ENCODE assay signal across 8 cellular contexts in the genomic region with DNA sequence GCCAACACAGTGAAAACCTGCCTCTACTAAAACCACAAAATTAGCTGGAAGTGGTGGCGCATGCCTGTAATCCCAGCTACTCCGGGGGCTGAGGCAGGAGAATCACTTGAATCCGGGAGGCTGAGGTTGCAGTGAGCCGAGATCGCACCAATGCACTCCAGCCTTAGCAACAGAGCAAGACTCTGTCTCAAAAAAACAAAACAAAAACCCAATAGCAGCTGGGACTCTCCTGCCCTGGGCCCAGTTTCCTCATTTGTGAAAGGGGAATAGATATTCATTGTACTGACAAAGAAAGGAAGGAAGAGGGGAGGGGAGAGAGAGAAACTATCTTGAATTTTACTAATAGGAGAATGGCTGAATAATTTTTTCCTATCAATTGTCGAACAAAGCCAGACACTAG. TPM values are rescaled to one million over a fixed set of nuclear protein-coding genes. Genes with fewer than 3 reads are reported as not detected.
A peak's percentile ranks its signal among the peaks of the same experiment; 100 is the strongest.
DNase-seq lines count a peak whose midpoint lies in the region; ATAC-seq and TF ChIP-seq lines count a peak whose summit lies in the region.
"Not testable (repeated sequence)": the region's sequence is repeated elsewhere in the genome, so short reads cannot be mapped to it uniquely, and the experiment has no call there.

No MANE protein-coding gene starts in this region.

- TF ChIP-seq POLR2A in spleen (IDR thresholded peaks at IDR 0.05), result not testable (repeated sequence)

- ATAC-seq in activated B cell treated with CpG ODN at 0.5 μM for 24 hours (ENCODE audit: low read depth), result not testable (repeated sequence)
- peak; percentile 3 for ATAC-seq in left lung

- H3K9ac ChIP-seq in HUES64 (ENCODE audit: low read depth, low read length), result 0 out of 2 replicates have a peak overlapping the region, but pooled peaks have one; percentile 23
- not testable (repeated sequence) for H3K9ac ChIP-seq in OCI-LY1 (ENCODE audit: low read length); endodermal cell (ENCODE audit: extremely low read depth, low read length, poor library complexity, severe bottlenecking)

- peak; percentile 35 for DNase-seq in Ammon's horn (ENCODE audit: low spot score)
- not testable (repeated sequence) for DNase-seq in activated B cell treated with CpG ODN at 0.5 μM for 24 hours, endodermal cell, left lung, nephron progenitor cell, spleen

- H3K9me3 Mint-ChIP-seq in activated B cell treated with CpG ODN at 0.5 μM for 24 hours, endodermal cell, nephron progenitor cell: not testable (repeated sequence)

- TF ChIP-seq CTCF in OCI-LY1 (IDR thresholded peaks at IDR 0.05; ENCODE audit: low read length); activated B cell treated with CpG ODN at 0.5 μM for 24 hours (IDR thresholded peaks at IDR 0.05); endodermal cell (conservative IDR thresholded peaks at IDR 0.05); left lung (IDR thresholded peaks at IDR 0.05); nephron progenitor cell (IDR thresholded peaks at IDR 0.05); spleen (IDR thresholded peaks at IDR 0.05 in 8 of 11, conservative IDR thresholded peaks at IDR 0.05 in 3 of 11): not testable (repeated sequence)

- peaks cover 67% of the 10 kb centered on the region for H3K4me1 Mint-ChIP-seq in activated B cell treated with CpG ODN at 0.5 μM for 24 hours
- H3K4me1 Mint-ChIP-seq in endodermal cell, result peaks cover 16% of the 10 kb centered on the region
- H3K4me1 Mint-ChIP-seq in nephron progenitor cell, result peaks cover 61% of the 10 kb centered on the region

- H4K20me1 ChIP-seq in OCI-LY1 (ENCODE audit: insufficient read depth, low read length), result not testable (repeated sequence)

- 85% methylated on average over 6 of the region's 6 CpGs for WGBS in HUES64
- WGBS in endodermal cell (ENCODE audit: insufficient coverage in 1 of 2, insufficient read length in 1 of 2), 2 experiments, result 82 to 90% methylated on average over 5 to 6 of the region's 6 CpGs
- WGBS in spleen, 5 donors, result 37 to 50% (median 44%) methylated on average over 6 of the region's 6 CpGs

- H3K27ac Mint-ChIP-seq in activated B cell treated with CpG ODN at 0.5 μM for 24 hours, result peak overlapping the region; percentile 86
- not testable (repeated sequence) for H3K27ac Mint-ChIP-seq in endodermal cell
- peak overlapping the region; percentile 83 for H3K27ac Mint-ChIP-seq in nephron progenitor cell

- not testable (repeated sequence) for H3K4me3 ChIP-seq in HUES64 (ENCODE audit: low read length); OCI-LY1 (ENCODE audit: low read depth, low read length, poor library complexity, severe bottlenecking); endodermal cell (ENCODE audit: low read length); left lung; spleen

- H3K4me2 ChIP-seq in OCI-LY1 (ENCODE audit: low read length), result peak overlapping the region; percentile 44

- peaks cover 13% of the 10 kb centered on the region for H3K36me3 ChIP-seq in HUES64 (ENCODE audit: insufficient read depth, low read length)
- H3K36me3 ChIP-seq in OCI-LY1 (ENCODE audit: insufficient read depth, low read length); endodermal cell (ENCODE audit: control insufficient read depth, insufficient read depth, low read length): not testable (repeated sequence)
- peaks cover 0 to 32% of the 10 kb centered on the region in 2 donors for H3K36me3 ChIP-seq in left lung
- peaks cover 0 to 30% (median 0%) of the 10 kb centered on the region in 6 donors for H3K36me3 ChIP-seq in spleen

- H3F3A ChIP-seq in OCI-LY1 (ENCODE audit: insufficient read depth, low read length), result not testable (repeated sequence)

- H3K27me3 Mint-ChIP-seq in activated B cell treated with CpG ODN at 0.5 μM for 24 hours; endodermal cell (ENCODE audit: insufficient read depth); nephron progenitor cell (ENCODE audit: low read depth, poor library complexity): not testable (repeated sequence)

- peaks cover 25% of the 10 kb centered on the region for H3K36me3 Mint-ChIP-seq in activated B cell treated with CpG ODN at 0.5 μM for 24 hours (ENCODE audit: low read depth)
- H3K36me3 Mint-ChIP-seq in endodermal cell (ENCODE audit: low read depth), result peaks cover 17% of the 10 kb centered on the region
- H3K36me3 Mint-ChIP-seq in nephron progenitor cell (ENCODE audit: low read depth), result not testable (repeated sequence)

- peak overlapping the region; percentile 8; the same call in 1 of the 2 replicates for H3K27ac ChIP-seq in HUES64 (ENCODE audit: low read depth, low read length)
- H3K27ac ChIP-seq in OCI-LY1 (ENCODE audit: low read depth, low read length, poor library complexity, severe bottlenecking), result peak overlapping the region; percentile 96
- peak overlapping the region; percentile 44 for H3K27ac ChIP-seq in endodermal cell (ENCODE audit: low read depth, low read length)
- peak overlapping the region; percentile 68 to 76 for H3K27ac ChIP-seq in left lung
- peak overlapping the region in 7 of 8 donors; percentile 12 to 79 (median 50) for H3K27ac ChIP-seq in spleen

- H3K27me3 ChIP-seq in HUES64 (ENCODE audit: insufficient read depth, low read length); OCI-LY1 (ENCODE audit: insufficient read depth, low read length); endodermal cell (ENCODE audit: control insufficient read depth, insufficient read depth, low read length, poor library complexity, severe bottlenecking); left lung; spleen (replicated peaks in 1 of 7): not testable (repeated sequence)

- H3K4me1 ChIP-seq in HUES64 (ENCODE audit: insufficient read depth, low read length) (peaks cover 20% of the 10 kb centered on the region), OCI-LY1 (ENCODE audit: insufficient read depth, low read length, severe bottlenecking) (peaks cover 57% of the 10 kb centered on the region), left lung (peaks cover 7 to 34% of the 10 kb centered on the region in 2 donors), spleen (peaks cover 12 to 82% (median 49%) of the 10 kb centered on the region in 6 donors)
- not testable (repeated sequence) for H3K4me1 ChIP-seq in endodermal cell (ENCODE audit: control insufficient read depth, insufficient read depth, low read length)

- H3K9me2 ChIP-seq in OCI-LY1 (ENCODE audit: low read depth, low read length), result not testable (repeated sequence)

- peak overlapping the region; percentile 20 for H3K4me3 Mint-ChIP-seq in activated B cell treated with CpG ODN at 0.5 μM for 24 hours
- H3K4me3 Mint-ChIP-seq in endodermal cell, nephron progenitor cell: not testable (repeated sequence)

- CTCF ChIA-PET in activated B cell treated with CpG ODN at 0.5 μM for 24 hours (lab: Charles Lee), result interaction anchor here (1.1 to 1.6 kb wide), 3 partner anchors 12 to 45 kb away, joined by 3 to 5 read pairs (median 4); no protein-coding TSS in a partner anchor

- intact Hi-C loops in activated B cell treated with CpG ODN at 0.5 μM for 24 hours (cut with micrococcal nuclease); left lung (cut with DNase I); spleen (cut with DNase I; ENCODE audit: low total_unique reads): not testable (repeated sequence)

- H3K79me2 ChIP-seq in OCI-LY1 (ENCODE audit: insufficient read depth, low read length), result not testable (repeated sequence)

- H2AFZ ChIP-seq in OCI-LY1 (ENCODE audit: low read length), result not testable (repeated sequence)

- not testable (repeated sequence) for H3K9me3 ChIP-seq in HUES64 (ENCODE audit: insufficient read depth, low read depth, low read length); OCI-LY1 (ENCODE audit: low read length); endodermal cell (ENCODE audit: control insufficient read depth, low read length); left lung; spleen

- POLR2A ChIA-PET in activated B cell treated with CpG ODN at 0.5 μM for 24 hours (lab: Charles Lee), result interaction anchor here (0.7 to 4.0 kb wide), 7 partner anchors 14 to 251 kb away, joined by 3 to 39 read pairs (median 10); partner anchors contain the start of genes APOL6 and HMOX1

RNA-seq across cellular contexts. Expression of gene MCM5, which starts 3.3 kb away (rescaled TPM):
- polyA plus RNA-seq in HUES64 (2013, experiment 1 of 2), result 173 TPM
- 128 TPM for polyA plus RNA-seq in HUES64 (2013, experiment 2 of 2)
- 176 and 178 TPM in 2 replicates for total RNA-seq in activated B cell treated with CpG ODN at 0.5 μM for 24 hours
- 100 to 1,000 TPM; 155 to 179 TPM for total RNA-seq in endodermal cell
- 89.4 TPM for polyA plus RNA-seq in endodermal cell (2013, experiment 1 of 2)
- polyA plus RNA-seq in endodermal cell (2013, experiment 2 of 2), result 70.5 TPM
- total RNA-seq in left lung, result 10 to 100 TPM; 34.9 to 62.5 TPM
- 10 to 100 TPM; 51.8 to 96.3 (median 64.8) TPM for total RNA-seq in spleen
- 10 to 100 TPM; 45.2 to 57.3 (median 49.0) TPM for polyA plus RNA-seq in spleen

RNA-seq across cellular contexts. Expression of gene HMOX1, which starts 15.7 kb away (rescaled TPM):
- 18.9 TPM for polyA plus RNA-seq in HUES64 (2013, experiment 1 of 2)
- 15.0 TPM for polyA plus RNA-seq in HUES64 (2013, experiment 2 of 2)
- total RNA-seq in activated B cell treated with CpG ODN at 0.5 μM for 24 hours, result 13.3 TPM in 2 replicates
- 10 to 100 TPM; 11.4 to 21.6 TPM for total RNA-seq in endodermal cell
- polyA plus RNA-seq in endodermal cell (2013, experiment 1 of 2), result 14.4 TPM
- 12.5 TPM for polyA plus RNA-seq in endodermal cell (2013, experiment 2 of 2)
- 100 to 1,000 TPM in 1 of 2 donors, 10 to 100 TPM in 1; 43.4 to 355 TPM for total RNA-seq in left lung
- 100 to 1,000 TPM; 351 to 930 (median 819) TPM for total RNA-seq in spleen
- 100 to 1,000 TPM; 178 to 629 (median 302) TPM for polyA plus RNA-seq in spleen

Comparison
In these comparisons a context has a peak if more than half of its experiments do, and no peak if none do; other contexts are left out.
1. H3K27ac ChIP-seq: peak in every context shown above with its lines; median percentile 96 in OCI-LY1; 72 in left lung; 50 in spleen; 44 in endodermal cell; 8 in HUES64.